ENCODE assay signal across 11 cellular contexts in the genomic region with DNA sequence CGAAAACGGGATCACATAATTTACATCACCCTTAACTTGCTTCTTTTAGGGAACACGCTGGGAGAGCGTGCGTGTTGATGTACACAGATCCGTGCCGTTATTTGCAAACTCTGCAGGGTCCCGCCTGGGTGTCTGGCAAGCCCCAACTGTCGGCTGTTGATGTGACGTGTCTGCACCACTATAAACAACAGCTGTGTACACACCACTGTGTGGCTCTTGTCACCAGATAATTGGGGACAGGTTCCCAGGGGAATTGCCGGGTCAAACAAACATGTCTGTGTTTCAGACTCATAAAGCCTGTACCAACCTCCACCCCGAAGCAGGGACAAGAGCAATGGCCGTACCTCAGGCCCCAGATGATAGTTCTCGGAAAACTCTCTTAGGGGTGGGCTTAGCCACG.
DNase-seq lines count a peak whose midpoint lies in the region; ATAC-seq and TF ChIP-seq lines count a peak whose summit lies in the region.
"Had no signal": no experiment of that assay in that cellular context is flagged by ENCODE, and none has a peak within 500 bp of the region (broad histone marks: within the 10 kb centered on the region; RNA-seq: fewer than 3 reads in every experiment).

No MANE protein-coding gene starts in this region.

- no peak overlapping the region for H3K4me3 ChIP-seq in GM12865 (ENCODE audit: low read depth, low read length)
- H3K4me3 ChIP-seq: left lung had no signal

- DNase-seq in GM12865 (ENCODE audit: low read depth) (peak; percentile 34), NCI-H187 treated with DMSO at 0.1 percent for 48 hours (lab: John Stamatoyannopoulos, UW) (peak; percentile 91), NCI-H82 treated with DMSO at 0.1 percent for 48 hours (lab: John Stamatoyannopoulos, UW; ENCODE audit: unreplicated experiment) (peak; percentile 21), pons (ENCODE audit: low spot score) (peak; percentile 28), iPS-NIHi11 (ENCODE audit: low spot score) (no peak), GDM1 (lab: John Stamatoyannopoulos, UW) (no peak)
- no peak for DNase-seq in activated effector memory CD4-positive, alpha-beta T cell treated with Interleukin-2 at 50 U/mL for 16 hours
- DNase-seq: head of caudate nucleus, left lung, Right ventricle myocardium superior had no signal

- ATAC-seq in GM19351 (IDR thresholded peaks at IDR 0.05; ENCODE audit: unreplicated experiment): no peak
- ATAC-seq: left lung had no signal

- no peak for TF ChIP-seq CTCF in GM12865 (IDR thresholded peaks at IDR 0.05; ENCODE audit: insufficient read depth, low read depth, low read length, missing control alignments)

Comparison
In these comparisons a context has a peak if more than half of its experiments do, and no peak if none do; other contexts are left out.
1. DNase-seq: peak in GM12865 (single experiment), NCI-H187 treated with DMSO at 0.1 percent for 48 hours (single experiment), NCI-H82 treated with DMSO at 0.1 percent for 48 hours (single experiment) and pons (single experiment); none in iPS-NIHi11 (single experiment), activated effector memory CD4-positive, alpha-beta T cell treated with Interleukin-2 at 50 U/mL for 16 hours (single experiment) and GDM1 (single experiment).